Comparison of ENCODE assay signal across 4 cellular contexts in the genomic region with DNA sequence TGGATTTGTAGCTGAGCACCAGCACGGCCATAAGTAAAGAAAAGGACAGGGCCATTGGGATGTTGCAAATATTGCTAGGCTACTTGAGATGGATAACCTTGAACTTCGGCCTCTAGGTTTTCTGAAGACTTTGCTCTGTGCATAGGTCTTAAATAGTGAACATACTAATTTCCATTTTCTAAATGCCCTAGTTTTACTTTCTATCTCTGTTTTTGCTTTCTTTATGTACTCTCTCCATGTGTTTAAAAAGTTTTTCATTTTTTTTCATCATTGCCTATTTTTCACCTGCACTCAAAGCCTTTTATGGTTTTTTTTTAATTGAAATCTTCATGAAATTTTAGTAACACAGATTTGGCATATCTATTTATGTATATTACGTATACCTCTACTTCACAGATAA. TPM values are rescaled to one million over a fixed set of nuclear protein-coding genes. Genes with fewer than 3 reads are reported as not detected.
"Had no signal": no experiment of that assay in that cellular context is flagged by ENCODE, and none has a peak within 500 bp of the region (broad histone marks: within the 10 kb centered on the region; RNA-seq: fewer than 3 reads in every experiment).

A gene (minus strand): TSS at position 101 of the 400 bp plus-strand sequence. CDS start 46 bp downstream, at position 55.

RNA-seq across cellular contexts. Expression of the gene that starts here (rescaled TPM):
- total RNA-seq: LHCN-M2, M059J, MCF 10A, NCI-H460 had no signal
